In genomic region chr1:2298685-2299673, GRCh38 we compare ENCODE assay signal across 9 cellular contexts.
A peak's percentile ranks its signal among the peaks of the same experiment; 100 is the strongest.
DNase-seq lines count a peak whose midpoint lies in the region; ATAC-seq and TF ChIP-seq lines count a peak whose summit lies in the region.
"Had no signal": no experiment of that assay in that cellular context is flagged by ENCODE, and none has a peak within 500 bp of the region (broad histone marks: within the 10 kb centered on the region; RNA-seq: fewer than 3 reads in every experiment).

No MANE protein-coding gene starts in this region.

- no peaks in the 10 kb centered on the region for H3K27me3 ChIP-seq in GM23338 (ENCODE audit: insufficient read depth)
- no peaks in the 10 kb centered on the region for H3K27me3 ChIP-seq in heart left ventricle
- no peaks in the 10 kb centered on the region for H3K27me3 ChIP-seq in skeletal muscle satellite cell (ENCODE audit: control insufficient read depth, insufficient read depth, low read length)
- H3K27me3 ChIP-seq in MG63 = no peaks in the 10 kb centered on the region

- H3K36me3 Mint-ChIP-seq in GM23338 (ENCODE audit: low read depth) = peaks cover 6% of the 10 kb centered on the region; the same call in 1 of the 3 replicates
- H3K36me3 Mint-ChIP-seq in activated CD8-positive, alpha-beta T cell treated with anti-CD3 and anti-CD28 coated beads for 36 hours (ENCODE audit: low read depth) = peaks cover 15% of the 10 kb centered on the region

- no peaks in the 10 kb centered on the region for H3K9me3 Mint-ChIP-seq in GM23338
- no peaks in the 10 kb centered on the region for H3K9me3 Mint-ChIP-seq in activated CD8-positive, alpha-beta T cell treated with anti-CD3 and anti-CD28 coated beads for 36 hours

- H3K27ac Mint-ChIP-seq in GM23338 = peak overlapping the region; percentile 52
- peak overlapping the region; percentile 99 for H3K27ac Mint-ChIP-seq in activated CD8-positive, alpha-beta T cell treated with anti-CD3 and anti-CD28 coated beads for 36 hours

- H3K36me3 ChIP-seq in GM23338 (ENCODE audit: insufficient read depth) (no peaks in the 10 kb centered on the region), heart left ventricle (peaks cover 0 to 26% (median 10%) of the 10 kb centered on the region in 9 donors), skeletal muscle satellite cell (ENCODE audit: insufficient read depth, low read length) (peaks cover 26% of the 10 kb centered on the region), MG63 (peaks cover 13% of the 10 kb centered on the region)

- POLR2A ChIA-PET in activated CD8-positive, alpha-beta T cell treated with anti-CD3 and anti-CD28 coated beads for 36 hours (lab: Charles Lee) = interaction anchor here (0.7 to 3.9 kb wide), 9 partner anchors 7 to 71 kb away, joined by 3 to 33 read pairs (median 5); partner anchors contain the start of gene SKI

- no peaks in the 10 kb centered on the region for H3K4me1 ChIP-seq in GM23338 (ENCODE audit: insufficient read depth)
- H3K4me1 ChIP-seq in heart left ventricle = peaks cover 23 to 86% (median 59%) of the 10 kb centered on the region in 12 donors
- H3K4me1 ChIP-seq in skeletal muscle satellite cell (ENCODE audit: control insufficient read depth, insufficient read depth, low read length) = peaks cover 40% of the 10 kb centered on the region

- H3K27ac ChIP-seq in GM23338 (ENCODE audit: low read depth) = peak overlapping the region; percentile 59; the same call in 1 of the 2 replicates
- H3K27ac ChIP-seq in heart left ventricle = peak overlapping the region in 11 of 12 donors; percentile 77 to 99 (median 89)

- peaks cover 37% of the 10 kb centered on the region; the same call in 1 of the 2 replicates for H4K20me1 ChIP-seq in GM23338 (replicated peaks; ENCODE audit: insufficient read depth)

- no peaks in the 10 kb centered on the region for H3K9me2 ChIP-seq in GM23338 (ENCODE audit: insufficient read depth)

- no peak; the same call in 2 of the 3 replicates for ATAC-seq in GM23338
- ATAC-seq in activated CD8-positive, alpha-beta T cell treated with anti-CD3 and anti-CD28 coated beads for 36 hours = no peak
- ATAC-seq in heart left ventricle = peak; percentile 48 to 69 (median 68)
- ATAC-seq in HG03442 (IDR thresholded peaks at IDR 0.05; ENCODE audit: unreplicated experiment) = no peak

- peaks cover 4% of the 10 kb centered on the region for H3K4me1 Mint-ChIP-seq in GM23338
- peaks cover 73% of the 10 kb centered on the region for H3K4me1 Mint-ChIP-seq in activated CD8-positive, alpha-beta T cell treated with anti-CD3 and anti-CD28 coated beads for 36 hours (ENCODE audit: low read depth)

- 57 to 68% (median 59%) methylated on average over 11 to 38 of the region's 38 CpGs for WGBS in heart left ventricle, 4 donors

- H3F3A ChIP-seq in GM23338 (replicated peaks; ENCODE audit: low read depth) = no peaks in the 10 kb centered on the region

- peaks cover 24% of the 10 kb centered on the region for H3K27me3 Mint-ChIP-seq in GM23338 (ENCODE audit: insufficient read depth, low read depth, poor library complexity)
- no peaks in the 10 kb centered on the region for H3K27me3 Mint-ChIP-seq in activated CD8-positive, alpha-beta T cell treated with anti-CD3 and anti-CD28 coated beads for 36 hours

- H3K4me3 ChIP-seq in GM23338 (no peak overlapping the region), heart left ventricle (peak overlapping the region in 3 of 12 donors; percentile 18 to 59 (median 52)), skeletal muscle satellite cell (ENCODE audit: low read length) (no peak overlapping the region), MG63 (no peak overlapping the region)

- H3K9ac ChIP-seq in skeletal muscle satellite cell (ENCODE audit: low read depth, low read length) = peak overlapping the region; percentile 7

- TF ChIP-seq CTCF in GM23338 (conservative IDR thresholded peaks at IDR 0.05; ENCODE audit: low read depth in 2 of 2) = no peak
- no peak for TF ChIP-seq CTCF in activated CD8-positive, alpha-beta T cell treated with anti-CD3 and anti-CD28 coated beads for 36 hours (IDR thresholded peaks at IDR 0.05)
- TF ChIP-seq CTCF in heart left ventricle (IDR thresholded peaks at IDR 0.05) = no peak

- no peak overlapping the region for H3K4me3 Mint-ChIP-seq in GM23338
- peak overlapping the region; percentile 35 for H3K4me3 Mint-ChIP-seq in activated CD8-positive, alpha-beta T cell treated with anti-CD3 and anti-CD28 coated beads for 36 hours

- no peaks in the 10 kb centered on the region for H3K9me3 ChIP-seq in heart left ventricle
- H3K9me3 ChIP-seq in skeletal muscle satellite cell (replicated peaks; ENCODE audit: low read length) = no peaks in the 10 kb centered on the region
- no peaks in the 10 kb centered on the region for H3K9me3 ChIP-seq in MG63

- H3K79me2 ChIP-seq in GM23338 (replicated peaks; ENCODE audit: insufficient read depth) = peaks cover 88% of the 10 kb centered on the region

- CTCF ChIA-PET in activated CD8-positive, alpha-beta T cell treated with anti-CD3 and anti-CD28 coated beads for 36 hours (lab: Charles Lee) = interaction anchor here (0.6 to 3.6 kb wide), 8 partner anchors 8 to 159 kb away, joined by 3 to 15 read pairs (median 5); partner anchors contain the start of gene FAAP20

- TF ChIP-seq POLR2A in heart left ventricle (IDR thresholded peaks at IDR 0.05) = no peak

- DNase-seq in GM23338 (ENCODE audit: low spot score) (no peak), heart left ventricle (peak in 3 of 5 donors; percentile 64 to 86 (median 80)), GOT3 (lab: John Stamatoyannopoulos, UW) (no peak), MG63 (no peak), NCI-H1694 (lab: John Stamatoyannopoulos, UW) (no peak)
- no peak for DNase-seq in activated CD8-positive, alpha-beta T cell treated with anti-CD3 and anti-CD28 coated beads for 36 hours
- DNase-seq: NK-92 treated with Interleukin-12 subunit alpha and Interleukin-12 subunit beta, amount 100 ng/mL, for 24 hours had no signal

- no peak overlapping the region for H2AFZ ChIP-seq in GM23338

- intact Hi-C loops in activated CD8-positive, alpha-beta T cell treated with anti-CD3 and anti-CD28 coated beads for 36 hours (cut with micrococcal nuclease) = no loop called here
- intact Hi-C loops in heart left ventricle (cut with DNase I) = loop anchor here in 2 of 10 donors (5.0 to 10.0 kb wide), 2 partner anchors 54 to 57 kb away; no protein-coding TSS in a partner anchor

- H3K4me2 ChIP-seq in GM23338 (no peak overlapping the region), skeletal muscle satellite cell (ENCODE audit: low read length) (peak overlapping the region; percentile 24)

TF ChIP-seq in GM23338, 12 proteins besides CTCF, POLR2A, EP300 and RAD21 (continues in another document):
- TF ChIP-seq ZNF114 (CRISPR knock-in tag; IDR thresholded peaks at IDR 0.05) (no peak), CREB1 (CRISPR knock-in tag; IDR thresholded peaks at IDR 0.05; ENCODE audit: low read depth) (no peak), JUNB (IDR thresholded peaks at IDR 0.05; ENCODE audit: unreplicated experiment) (no peak), POLR2AphosphoS5 (IDR thresholded peaks at IDR 0.05; ENCODE audit: low read depth) (no peak), NANOG (IDR thresholded peaks at IDR 0.05; ENCODE audit: borderline replicate concordance) (no peak), ETS1 (IDR thresholded peaks at IDR 0.05) (no peak), STAT1 (IDR thresholded peaks at IDR 0.05; ENCODE audit: unreplicated experiment) (no peak), EZH2phosphoT487 (IDR thresholded peaks at IDR 0.05; ENCODE audit: unreplicated experiment) (no peak), EZH2 (IDR thresholded peaks at IDR 0.05; ENCODE audit: low read depth, unreplicated experiment) (no peak), ZNF331 (CRISPR knock-in tag; IDR thresholded peaks at IDR 0.05; ENCODE audit: low read depth) (no peak)

Comparison
In these comparisons a context has a peak if more than half of its experiments do, and no peak if none do; other contexts are left out.
1. ATAC-seq: peak in heart left ventricle (4 of 4); none in GM23338 (single experiment), activated CD8-positive, alpha-beta T cell treated with anti-CD3 and anti-CD28 coated beads for 36 hours (single experiment) and HG03442 (single experiment).
2. DNase-seq: peak in heart left ventricle (3 of 5); none in GM23338 (single experiment), activated CD8-positive, alpha-beta T cell treated with anti-CD3 and anti-CD28 coated beads for 36 hours (single experiment), GOT3 (single experiment), MG63 (single experiment) and NCI-H1694 (single experiment).